Comparison of ENCODE assay signal across 2 cellular contexts in genomic region chr9:134684941-134685340, GRCh38. TPM values are rescaled to one million over a fixed set of nuclear protein-coding genes. Genes with fewer than 3 reads are reported as not detected.
"Had no signal": no experiment of that assay in that cellular context is flagged by ENCODE, and none has a peak within 500 bp of the region (broad histone marks: within the 10 kb centered on the region; RNA-seq: fewer than 3 reads in every experiment).

No MANE protein-coding gene starts in this region.

RNA-seq across cellular contexts. Expression of gene COL5A1, which starts 43.3 kb away (rescaled TPM):
- total RNA-seq: natural killer cell treated with Interleukin-12 subunit alpha and Interleukin-12 subunit beta and Interleukin-15 and Interleukin-18, amount 100 ng/mL, for 72 hours had no signal
- polyA plus RNA-seq: naive thymus-derived CD8-positive, alpha-beta T cell had no signal
